ENCODE assay signal across 24 cellular contexts in the genomic region with DNA sequence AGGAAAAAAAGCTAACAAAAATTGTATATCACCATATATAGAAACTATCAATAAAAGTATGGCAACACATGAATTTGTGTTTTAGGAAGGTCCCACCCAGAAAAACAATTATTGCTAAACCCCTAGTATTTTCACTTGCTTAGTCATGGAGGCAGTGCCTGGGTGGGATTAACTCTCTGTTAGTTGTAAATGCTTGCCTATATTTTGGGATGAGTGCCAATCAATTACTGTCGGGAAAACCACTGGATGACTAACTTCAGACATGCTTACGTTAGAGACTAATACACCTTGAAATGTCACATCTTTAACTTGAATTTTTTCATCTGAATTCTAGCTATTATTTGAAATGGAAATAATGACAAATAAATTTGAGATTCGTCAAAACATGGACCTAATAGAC. TPM values are rescaled to one million over a fixed set of nuclear protein-coding genes. Genes with fewer than 3 reads are reported as not detected.
DNase-seq lines count a peak whose midpoint lies in the region; ATAC-seq and TF ChIP-seq lines count a peak whose summit lies in the region.
"Had no signal": no experiment of that assay in that cellular context is flagged by ENCODE, and none has a peak within 500 bp of the region (broad histone marks: within the 10 kb centered on the region; RNA-seq: fewer than 3 reads in every experiment).

No MANE protein-coding gene starts in this region.

- DNase-seq in EH (ENCODE audit: low read depth) (peak; percentile 6), LHCN-M2 (ENCODE audit: low read depth) (peak; percentile 35), astrocyte of the cerebellum (ENCODE audit: low read depth) (peak; percentile 39), iris pigment epithelial cell (ENCODE audit: low read depth) (peak; percentile 68), endothelial cell (ENCODE audit: low spot score) (no peak), left colon (no peak)
- DNase-seq: activated T-cell treated with anti-CD3 and anti-CD28 coated beads, Interleukin-2, amount 50 U/mL, for 72 hours; brain microvascular endothelial cell; CD4-positive, alpha-beta T cell; cortex of kidney; DMS53; mucosa of descending colon; NCI-H1436; NCI-H774; stimulated activated CD4-positive, alpha-beta T cell treated with anti-CD3 and anti-CD28 coated beads, Interleukin-12 subunit alpha, Interleukin-12 subunit beta, amount 100 ng/mL, for 4 hours; T-helper 9 cell; testis had no signal

- ATAC-seq in HG02840 (IDR thresholded peaks at IDR 0.05; ENCODE audit: low FRiP score, unreplicated experiment) (no peak), HG03439 (IDR thresholded peaks at IDR 0.05; ENCODE audit: unreplicated experiment) (no peak), left colon (no peak)
- ATAC-seq: activated T-cell treated with anti-CD3 and anti-CD28 coated beads, Interleukin-2, amount 50 U/mL, for 72 hours; mucosa of descending colon; SK-N-SH treated with all-trans-retinoic acid at 6 μM for 48 hours had no signal

- H3K4me3 ChIP-seq in astrocyte of the cerebellum (ENCODE audit: low read depth, low read length): no peak overlapping the region
- H3K4me3 ChIP-seq: mucosa of descending colon, testis had no signal

- in situ Hi-C loops in astrocyte of the cerebellum (cut with HindIII; ENCODE audit: low sequenced_read_pairs): no loop called here

- no peaks in the 10 kb centered on the region for H3K27me3 Mint-ChIP-seq in endothelial cell (ENCODE audit: unreplicated experiment)
- H3K27me3 Mint-ChIP-seq: CD4-positive, alpha-beta T cell had no signal

- H3K4me3 Mint-ChIP-seq in endothelial cell (ENCODE audit: unreplicated experiment): no peak overlapping the region
- H3K4me3 Mint-ChIP-seq: activated naive CD4-positive, alpha-beta T cell treated with anti-CD3 and anti-CD28 coated beads, Interleukin-2, amount 50 U/mL, for 24 hours; activated T-cell treated with anti-CD3 and anti-CD28 coated beads, Interleukin-2, amount 50 U/mL, for 72 hours; CD4-positive, alpha-beta T cell had no signal

- intact Hi-C loops in left colon (cut with DNase I, micrococcal nuclease): no loop called here

- H3K4me1 Mint-ChIP-seq in endothelial cell (ENCODE audit: unreplicated experiment): peaks cover 5% of the 10 kb centered on the region
- H3K4me1 Mint-ChIP-seq: activated naive CD4-positive, alpha-beta T cell treated with anti-CD3 and anti-CD28 coated beads, Interleukin-2, amount 50 U/mL, for 24 hours had no signal

- no peak overlapping the region for H3K27ac Mint-ChIP-seq in endothelial cell (ENCODE audit: unreplicated experiment)
- H3K27ac Mint-ChIP-seq: activated naive CD4-positive, alpha-beta T cell treated with anti-CD3 and anti-CD28 coated beads, Interleukin-2, amount 50 U/mL, for 24 hours; activated T-cell treated with anti-CD3 and anti-CD28 coated beads, Interleukin-2, amount 50 U/mL, for 72 hours; CD4-positive, alpha-beta T cell had no signal

- no peaks in the 10 kb centered on the region for H3K9me3 Mint-ChIP-seq in endothelial cell (ENCODE audit: unreplicated experiment)
- H3K9me3 Mint-ChIP-seq: activated naive CD4-positive, alpha-beta T cell treated with anti-CD3 and anti-CD28 coated beads, Interleukin-2, amount 50 U/mL, for 24 hours; activated T-cell treated with anti-CD3 and anti-CD28 coated beads, Interleukin-2, amount 50 U/mL, for 72 hours; CD4-positive, alpha-beta T cell had no signal

- H3K36me3 Mint-ChIP-seq in endothelial cell (ENCODE audit: low read depth, unreplicated experiment): no peaks in the 10 kb centered on the region
- H3K36me3 Mint-ChIP-seq: activated naive CD4-positive, alpha-beta T cell treated with anti-CD3 and anti-CD28 coated beads, Interleukin-2, amount 50 U/mL, for 24 hours had no signal

- no peak for TF ChIP-seq CTCF in astrocyte of the cerebellum (IDR thresholded peaks at IDR 0.05; ENCODE audit: low read depth, low read length, missing control alignments)
- TF ChIP-seq CTCF in endothelial cell (IDR thresholded peaks at IDR 0.05; ENCODE audit: unreplicated experiment): no peak

RNA-seq across cellular contexts. Expression of a gene that starts 33.8 kb away (rescaled TPM):
- total RNA-seq in LHCN-M2 (2014; rRNA removed) (not detected in 2 replicates), endothelial cell (ENCODE audit: unreplicated experiment) (not detected), left colon (not detected)
- not detected for polyA plus RNA-seq in LHCN-M2 (2012)
- total RNA-seq: activated T-cell treated with anti-CD3 and anti-CD28 coated beads, Interleukin-2, amount 50 U/mL, for 72 hours; CD4-positive, alpha-beta T cell; glomerular endothelial cell; liver; mucosa of descending colon had no signal
- polyA plus RNA-seq: AG04450 had no signal

RNA-seq across cellular contexts. Expression of a gene that starts 45.6 kb away (rescaled TPM):
- not detected in 2 replicates for total RNA-seq in LHCN-M2 (2014; rRNA removed)
- not detected for polyA plus RNA-seq in LHCN-M2 (2012)
- total RNA-seq in endothelial cell (ENCODE audit: unreplicated experiment): not detected
- total RNA-seq in left colon: not detected
- total RNA-seq: activated T-cell treated with anti-CD3 and anti-CD28 coated beads, Interleukin-2, amount 50 U/mL, for 72 hours; CD4-positive, alpha-beta T cell; glomerular endothelial cell; liver; mucosa of descending colon had no signal
- polyA plus RNA-seq: AG04450 had no signal

Comparison
In these comparisons a context has a peak if more than half of its experiments do, and no peak if none do; other contexts are left out.
1. DNase-seq: peak in EH (single experiment), LHCN-M2 (single experiment), astrocyte of the cerebellum (single experiment) and iris pigment epithelial cell (single experiment); none in endothelial cell (single experiment) and left colon (0 of 2).